ENCODE assay signal across 25 cellular contexts in the genomic region with DNA sequence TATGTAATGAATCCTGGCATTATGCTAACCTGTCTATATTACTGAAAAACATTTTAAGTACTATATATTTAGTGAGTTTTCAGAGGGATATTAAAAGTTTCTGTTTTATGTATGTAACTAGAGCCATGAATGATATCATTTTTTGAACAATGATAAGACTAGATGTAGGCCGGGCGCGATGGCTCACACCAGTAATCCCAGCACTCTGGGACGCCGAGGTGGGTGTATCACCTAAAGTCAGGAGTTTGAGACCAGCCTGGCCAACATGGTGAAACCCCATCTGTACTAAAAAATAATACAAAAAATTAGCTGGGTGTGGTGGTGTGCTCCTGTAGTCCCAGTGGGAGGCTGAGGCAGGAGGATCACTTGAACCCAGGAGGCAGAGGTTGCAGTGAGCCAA.
"Had no signal": no experiment of that assay in that cellular context is flagged by ENCODE, and none has a peak within 500 bp of the region (broad histone marks: within the 10 kb centered on the region; RNA-seq: fewer than 3 reads in every experiment).

No MANE protein-coding gene starts in this region.

- H3K4me1 ChIP-seq: colonic mucosa, esophagus squamous epithelium, foreskin keratinocyte, gastrocnemius medialis, heart right ventricle had no signal

- H3K27ac ChIP-seq: colonic mucosa, coronary artery, dorsolateral prefrontal cortex, epithelial cell of prostate, esophagus muscularis mucosa, esophagus squamous epithelium, foreskin keratinocyte, gastrocnemius medialis, gastroesophageal sphincter, heart left ventricle, heart right ventricle had no signal

- H3K4me3 ChIP-seq: colonic mucosa, coronary artery, dorsolateral prefrontal cortex, esophagus muscularis mucosa, esophagus squamous epithelium, gastrocnemius medialis, gastroesophageal sphincter, heart left ventricle, heart right ventricle had no signal

- H3K4me1 Mint-ChIP-seq: endodermal cell had no signal

- H3K27ac Mint-ChIP-seq: dendritic cell treated with granulocyte-macrophage colony-stimulating factor and Interleukin-4, amounts not matched to agents 40 ng/mL and 50 ng/mL, for 4 days; effector memory CD8-positive, alpha-beta T cell; endodermal cell had no signal

- H3K9me3 Mint-ChIP-seq: dendritic cell treated with granulocyte-macrophage colony-stimulating factor and Interleukin-4, amounts not matched to agents 40 ng/mL and 50 ng/mL, for 4 days; effector memory CD8-positive, alpha-beta T cell; endodermal cell had no signal

- H3K27me3 ChIP-seq: colonic mucosa, dorsolateral prefrontal cortex, esophagus muscularis mucosa, esophagus squamous epithelium, foreskin keratinocyte, gastrocnemius medialis, gastroesophageal sphincter, heart left ventricle, heart right ventricle had no signal

- ATAC-seq: effector memory CD8-positive, alpha-beta T cell; esophagus mucosa; foreskin keratinocyte; gastrocnemius medialis; gastroesophageal sphincter; heart left ventricle; heart right ventricle had no signal

- H3K4me3 Mint-ChIP-seq: dendritic cell treated with granulocyte-macrophage colony-stimulating factor and Interleukin-4, amounts not matched to agents 40 ng/mL and 50 ng/mL, for 4 days; effector memory CD8-positive, alpha-beta T cell; endodermal cell had no signal

- H3K27me3 Mint-ChIP-seq: dendritic cell treated with granulocyte-macrophage colony-stimulating factor and Interleukin-4, amounts not matched to agents 40 ng/mL and 50 ng/mL, for 4 days; effector memory CD8-positive, alpha-beta T cell had no signal

- H3K9me3 ChIP-seq: colonic mucosa, esophagus muscularis mucosa, esophagus squamous epithelium, gastrocnemius medialis, gastroesophageal sphincter, heart left ventricle, heart right ventricle had no signal

- H3K36me3 ChIP-seq: colonic mucosa had no signal

- DNase-seq: colonic mucosa; cortex of kidney; dermis blood vessel endothelial cell; dorsolateral prefrontal cortex; effector CD4-positive, alpha-beta T cell; effector CD8-positive, alpha-beta T cell; effector memory CD4-positive, alpha-beta T cell; effector memory CD8-positive, alpha-beta T cell; endodermal cell; erythroblast; esophagus squamous epithelium; foreskin fibroblast; foreskin keratinocyte; foreskin melanocyte; gastrocnemius medialis; glutamatergic neuron; head of caudate nucleus; heart left ventricle; heart right ventricle had no signal
